Comparison of ENCODE assay signal across 11 cellular contexts in genomic region chr2:112706170-112706664, GRCh38. TPM values are rescaled to one million over a fixed set of nuclear protein-coding genes. Genes with fewer than 3 reads are reported as not detected.
DNase-seq lines count a peak whose midpoint lies in the region; ATAC-seq and TF ChIP-seq lines count a peak whose summit lies in the region.
"Had no signal": no experiment of that assay in that cellular context is flagged by ENCODE, and none has a peak within 500 bp of the region (broad histone marks: within the 10 kb centered on the region; RNA-seq: fewer than 3 reads in every experiment).

No MANE protein-coding gene starts in this region.

- TF ChIP-seq CTCF in OCI-LY3 (IDR thresholded peaks at IDR 0.05; ENCODE audit: low read depth, low read length) (no peak), astrocyte of the cerebellum (IDR thresholded peaks at IDR 0.05; ENCODE audit: low read depth, low read length, missing control alignments) (no peak), GM13977 (IDR thresholded peaks at IDR 0.05; ENCODE audit: extremely low read depth, insufficient read depth, missing control alignments) (no peak)

- DNase-seq in activated CD4-positive, CD25-positive, alpha-beta regulatory T cell (lab: John Stamatoyannopoulos, UW), result no peak
- peak; percentile 33 for DNase-seq in astrocyte of the cerebellum (ENCODE audit: low read depth)
- DNase-seq in stimulated activated CD8-positive, alpha-beta memory T cell treated with anti-CD3 and anti-CD28 coated beads, Interleukin-12 subunit alpha, Interleukin-12 subunit beta, amount 100 ng/mL, for 24 hours (ENCODE audit: extremely low read depth), result peak; percentile 23
- DNase-seq in left colon, result no peak
- DNase-seq in SW 1271 (lab: John Stamatoyannopoulos, UW), result no peak
- DNase-seq in GM13977 (ENCODE audit: low spot score), result no peak
- DNase-seq: 8988T had no signal

- in situ Hi-C loops in astrocyte of the cerebellum (cut with HindIII; ENCODE audit: low sequenced_read_pairs) (no loop called here), GM13977 (cut with MboI; ENCODE audit: low pct_unique_long_range_greater_than_20kb, low sequenced_read_pairs, unreplicated experiment) (no loop called here)

- intact Hi-C loops in left colon (cut with DNase I, micrococcal nuclease), result no loop called here

- no peaks in the 10 kb centered on the region for H3K9me3 ChIP-seq in OCI-LY3 (ENCODE audit: insufficient read depth, low read length)

- no peaks in the 10 kb centered on the region for H4K20me1 ChIP-seq in OCI-LY3 (ENCODE audit: insufficient read depth, low read length)

- H3K4me1 ChIP-seq in OCI-LY3 (ENCODE audit: low read length), result peaks cover 72% of the 10 kb centered on the region

- no peaks in the 10 kb centered on the region for H3K79me2 ChIP-seq in OCI-LY3 (ENCODE audit: low read length)

- peak overlapping the region; percentile 97 for H3K27ac ChIP-seq in OCI-LY3 (ENCODE audit: low read length)

- peak overlapping the region; percentile 26 for H3K4me2 ChIP-seq in OCI-LY3 (ENCODE audit: low read length)

- no peaks in the 10 kb centered on the region for H3K27me3 ChIP-seq in OCI-LY3 (ENCODE audit: low read depth, low read length)

- H3K36me3 ChIP-seq in OCI-LY3 (replicated peaks; ENCODE audit: low read depth, low read length), result no peaks in the 10 kb centered on the region

- H2AFZ ChIP-seq in OCI-LY3 (ENCODE audit: low read depth, low read length), result peak overlapping the region; percentile 55

- ATAC-seq in activated CD4-positive, CD25-positive, alpha-beta regulatory T cell treated with anti-CD3 and anti-CD28 coated beads, Interleukin-2, amount 50 U/mL, for 24 hours, result peak; percentile 90 to 97
- no peak for ATAC-seq in left colon

- peak overlapping the region; percentile 41 for H3K9ac ChIP-seq in OCI-LY3 (ENCODE audit: low read length)

- H3K4me3 ChIP-seq in OCI-LY3 (ENCODE audit: low read length), result no peak overlapping the region
- H3K4me3 ChIP-seq in astrocyte of the cerebellum (ENCODE audit: low read depth, low read length), result no peak overlapping the region

RNA-seq across cellular contexts. Expression of gene NT5DC4, which starts 14.6 kb away (rescaled TPM):
- total RNA-seq in left colon, result not detected
- total RNA-seq: NCI-H460, temporal lobe had no signal

RNA-seq across cellular contexts. Expression of gene CKAP2L, which starts 58.2 kb away (rescaled TPM):
- 1 to 10 TPM; 1.4 to 4.7 TPM for total RNA-seq in left colon

Comparison
In these comparisons a context has a peak if more than half of its experiments do, and no peak if none do; other contexts are left out.
1. DNase-seq: peak in astrocyte of the cerebellum (single experiment) and stimulated activated CD8-positive, alpha-beta memory T cell treated with anti-CD3 and anti-CD28 coated beads, Interleukin-12 subunit alpha, Interleukin-12 subunit beta, amount 100 ng/mL, for 24 hours (single experiment); none in activated CD4-positive, CD25-positive, alpha-beta regulatory T cell (0 of 4), left colon (0 of 2), SW 1271 (0 of 2) and GM13977 (single experiment).